Comparison of ENCODE assay signal across 14 cellular contexts in genomic region chr9:106400950-106401349, GRCh38.
DNase-seq lines count a peak whose midpoint lies in the region; ATAC-seq and TF ChIP-seq lines count a peak whose summit lies in the region.
"Had no signal": no experiment of that assay in that cellular context is flagged by ENCODE, and none has a peak within 500 bp of the region (broad histone marks: within the 10 kb centered on the region; RNA-seq: fewer than 3 reads in every experiment).

No MANE protein-coding gene starts in this region.

- H3K9ac ChIP-seq in neuronal stem cell (ENCODE audit: low read depth, low read length, poor library complexity), result no peak overlapping the region
- H3K9ac ChIP-seq: BLaER1 treated with 17β-estradiol and CSF1 and Interleukin-3, amounts not matched to agents 10 nM and 100 nM; GM23248 had no signal

- no peak overlapping the region for H2BK120ac ChIP-seq in neuronal stem cell (ENCODE audit: low read depth, low read length)

- H2AK5ac ChIP-seq in neuronal stem cell (ENCODE audit: low read depth, low read length), result no peak overlapping the region

- CTCF ChIA-PET in Caco-2 (lab: Charles Lee), result no interaction called here

- POLR2A ChIA-PET in Caco-2 (lab: Charles Lee), result no interaction called here

- H3K36me3 ChIP-seq in Caco-2 (ENCODE audit: control insufficient read depth, insufficient read depth, low read length) (no peaks in the 10 kb centered on the region), neuronal stem cell (replicated peaks in 1 of 2; ENCODE audit: control insufficient read depth in 2 of 2, insufficient read depth in 2 of 2, low read length in 2 of 2) (no peaks in the 10 kb centered on the region), heart right ventricle (no peaks in the 10 kb centered on the region)
- H3K36me3 ChIP-seq: BLaER1 treated with 17β-estradiol and CSF1 and Interleukin-3, amounts not matched to agents 10 nM and 100 nM had no signal

- no peak overlapping the region for H2BK15ac ChIP-seq in neuronal stem cell (ENCODE audit: low read length)

- H3K27ac ChIP-seq in neuronal stem cell (replicated peaks; ENCODE audit: low read length) (no peak overlapping the region), heart right ventricle (no peak overlapping the region)
- H3K27ac ChIP-seq: BLaER1 treated with 17β-estradiol and CSF1 and Interleukin-3, amounts not matched to agents 10 nM and 100 nM; GM23248 had no signal

- WGBS in neuronal stem cell (ENCODE audit: extremely low coverage in 2 of 2, insufficient read length in 2 of 2, insufficient replicate concordance in 1 of 2), 2 donors, result no CpG with 5 or more reads among the region's 2 CpGs
- WGBS in heart right ventricle, 2 donors, result 66 to 73% methylated on average over 2 of the region's 2 CpGs

- no TSS peak for BruUV-seq in Caco-2 (replicated peaks; lab: Mats Ljungman, UMichigan)

- no peak overlapping the region for H3K14ac ChIP-seq in neuronal stem cell (ENCODE audit: low read length)

- no peak overlapping the region for H3K27ac Mint-ChIP-seq in Caco-2 (ENCODE audit: unreplicated experiment)
- H3K27ac Mint-ChIP-seq: B cell; CD8-positive, alpha-beta T cell had no signal

- H3K9me3 ChIP-seq in Caco-2 (no peaks in the 10 kb centered on the region), neuronal stem cell (replicated peaks in 1 of 2; ENCODE audit: control insufficient read depth in 2 of 2, insufficient read depth in 1 of 2, low read depth in 1 of 2, low read length in 2 of 2) (no peaks in the 10 kb centered on the region), heart right ventricle (peaks cover 0 to 3% (median 0%) of the 10 kb centered on the region in 11 donors)
- H3K9me3 ChIP-seq: BLaER1 treated with 17β-estradiol and CSF1 and Interleukin-3, amounts not matched to agents 10 nM and 100 nM had no signal

- H3K4me3 ChIP-seq in Caco-2 (ENCODE audit: low read depth, low read length) (no peak overlapping the region), neuronal stem cell (ENCODE audit: low read length in 2 of 2) (no peak overlapping the region), heart right ventricle (no peak overlapping the region)
- H3K4me3 ChIP-seq: BLaER1 treated with 17β-estradiol and CSF1 and Interleukin-3, amounts not matched to agents 10 nM and 100 nM; GM23248 had no signal

- H3K4ac ChIP-seq in neuronal stem cell (ENCODE audit: low read length), result no peak overlapping the region

- peaks cover 19% of the 10 kb centered on the region for H3K4me1 Mint-ChIP-seq in Caco-2 (ENCODE audit: low read depth, unreplicated experiment)
- H3K4me1 Mint-ChIP-seq: B cell had no signal

- H3K4me3 Mint-ChIP-seq in Caco-2 (ENCODE audit: unreplicated experiment), result no peak overlapping the region
- H3K4me3 Mint-ChIP-seq: B cell; CD8-positive, alpha-beta T cell had no signal

- H3K4me1 ChIP-seq in Caco-2 (peaks cover 25% of the 10 kb centered on the region), neuronal stem cell (ENCODE audit: control insufficient read depth in 2 of 2, insufficient read depth in 1 of 2, low read depth in 1 of 2, low read length in 2 of 2) (peaks cover 3 to 18% of the 10 kb centered on the region in 2 donors), heart right ventricle (no peaks in the 10 kb centered on the region)
- H3K4me1 ChIP-seq: BLaER1 treated with 17β-estradiol and CSF1 and Interleukin-3, amounts not matched to agents 10 nM and 100 nM had no signal

- no peaks in the 10 kb centered on the region for H3K36me3 Mint-ChIP-seq in Caco-2 (ENCODE audit: insufficient read depth, unreplicated experiment)
- H3K36me3 Mint-ChIP-seq: CD8-positive, alpha-beta T cell had no signal

- ATAC-seq in left lobe of liver, result peak; percentile 91
- ATAC-seq in heart right ventricle, result no peak
- ATAC-seq: CD8-positive, alpha-beta T cell had no signal

- intact Hi-C loops in Caco-2 (cut with micrococcal nuclease; ENCODE audit: unreplicated experiment), result no loop called here
- intact Hi-C loops in heart right ventricle (cut with DNase I), result no loop called here

- H2BK5ac ChIP-seq in neuronal stem cell (ENCODE audit: low read length), result no peak overlapping the region

- H3K27me3 ChIP-seq in Caco-2 (replicated peaks; ENCODE audit: control insufficient read depth, insufficient read depth, low read length), result no peaks in the 10 kb centered on the region
- H3K27me3 ChIP-seq in neuronal stem cell (ENCODE audit: control insufficient read depth in 3 of 3, insufficient read depth in 3 of 3, low read depth in 1 of 3, low read length in 3 of 3), result no peaks in the 10 kb centered on the region
- H3K27me3 ChIP-seq in heart right ventricle, result no peaks in the 10 kb centered on the region
- H3K27me3 ChIP-seq: BLaER1 treated with 17β-estradiol and CSF1 and Interleukin-3, amounts not matched to agents 10 nM and 100 nM had no signal

- no peak overlapping the region for H4K91ac ChIP-seq in neuronal stem cell (ENCODE audit: low read depth, low read length, poor library complexity)

- H3K18ac ChIP-seq in neuronal stem cell (ENCODE audit: low read length), result no peak overlapping the region

- no peak overlapping the region for H3K23ac ChIP-seq in neuronal stem cell (ENCODE audit: low read depth, low read length, poor library complexity)

- H3K4me2 ChIP-seq in neuronal stem cell (ENCODE audit: insufficient read depth, low read length, poor library complexity, severe bottlenecking), result no peak overlapping the region
- H3K4me2 ChIP-seq: BLaER1 treated with 17β-estradiol and CSF1 and Interleukin-3, amounts not matched to agents 10 nM and 100 nM had no signal

- H3K27me3 Mint-ChIP-seq in Caco-2 (ENCODE audit: insufficient read depth, unreplicated experiment), result no peaks in the 10 kb centered on the region
- H3K27me3 Mint-ChIP-seq: B cell had no signal

- no peak overlapping the region for H4K8ac ChIP-seq in neuronal stem cell (ENCODE audit: low read depth, low read length)

- H3K79me1 ChIP-seq in neuronal stem cell (ENCODE audit: low read depth, low read length), result no peaks in the 10 kb centered on the region

- H2BK12ac ChIP-seq in neuronal stem cell (ENCODE audit: low read length), result no peak overlapping the region

- DNase-seq in Caco-2 (peak; percentile 38 to 69), HuH-7.5 (ENCODE audit: low spot score) (peak; percentile 11), left lobe of liver (ENCODE audit: low spot score) (peak; percentile 77), neuronal stem cell (ENCODE audit: low spot score) (no peak), heart right ventricle (no peak), A172 (ENCODE audit: low spot score) (no peak), NOMO-1 (lab: John Stamatoyannopoulos, UW; ENCODE audit: unreplicated experiment in 2 of 2) (no peak)
- DNase-seq in NK-92 treated with Interleukin-12 subunit alpha and Interleukin-12 subunit beta, amount 100 ng/mL, for 24 hours (lab: John Stamatoyannopoulos, UW), result no peak
- DNase-seq: 8988T; CD8-positive, alpha-beta T cell; GM23248; HCEC 1CT had no signal

- H2AFZ ChIP-seq in neuronal stem cell (ENCODE audit: low read length), result peak overlapping the region; percentile 7
- H2AFZ ChIP-seq: GM23248 had no signal

- H3K9me3 Mint-ChIP-seq in Caco-2 (ENCODE audit: unreplicated experiment), result peaks cover 11% of the 10 kb centered on the region
- H3K9me3 Mint-ChIP-seq: CD8-positive, alpha-beta T cell had no signal

- no peak for TF ChIP-seq CTCF in Caco-2 (IDR thresholded peaks at IDR 0.05; ENCODE audit: insufficient read depth in 1 of 2, low read depth in 1 of 2, low read length in 1 of 2, severe bottlenecking in 1 of 2, unreplicated experiment in 1 of 2)
- no peak for TF ChIP-seq CTCF in heart right ventricle (IDR thresholded peaks at IDR 0.05)

Comparison
In these comparisons a context has a peak if more than half of its experiments do, and no peak if none do; other contexts are left out.
1. DNase-seq: peak in Caco-2 (2 of 2), HuH-7.5 (single experiment) and left lobe of liver (single experiment); none in neuronal stem cell (single experiment), heart right ventricle (0 of 2), A172 (single experiment), NOMO-1 (0 of 2) and NK-92 treated with Interleukin-12 subunit alpha and Interleukin-12 subunit beta, amount 100 ng/mL, for 24 hours (single experiment).